In genomic region chr6:44297063-44298038, GRCh38 we compare ENCODE assay signal across 8 cellular contexts. TPM values are rescaled to one million over a fixed set of nuclear protein-coding genes. Genes with fewer than 3 reads are reported as not detected.
DNase-seq lines count a peak whose midpoint lies in the region; ATAC-seq and TF ChIP-seq lines count a peak whose summit lies in the region.

No MANE protein-coding gene starts in this region.

- peak overlapping the region; percentile 37 for H3K4me3 Mint-ChIP-seq in activated T-helper 17 cell treated with anti-CD3 and anti-CD28 coated beads, Interleukin-2, amount 50 U/mL, for 72 hours

- no peak for TF ChIP-seq POLR2A in tibial nerve (IDR thresholded peaks at IDR 0.05)

- no peak overlapping the region for H3K27ac Mint-ChIP-seq in activated T-helper 17 cell treated with anti-CD3 and anti-CD28 coated beads, Interleukin-2, amount 50 U/mL, for 72 hours

- DNase-seq in DND-41 (no peak), NCI-H2227 (lab: John Stamatoyannopoulos, UW; ENCODE audit: unreplicated experiment) (peak; percentile 75), fibroblast of the aortic adventitia (ENCODE audit: low read depth) (peak; percentile 7), tibial nerve (ENCODE audit: low spot score in 2 of 2) (no peak)

- no peak overlapping the region for H3K9ac ChIP-seq in DND-41 (ENCODE audit: low read depth, low read length)

- no peak for TF ChIP-seq EP300 in tibial nerve (IDR thresholded peaks at IDR 0.05)

- no peak for TF ChIP-seq CTCF in DND-41 (IDR thresholded peaks at IDR 0.05; ENCODE audit: borderline replicate concordance, extremely low read depth, low read length, poor library complexity, severe bottlenecking)
- no peak for TF ChIP-seq CTCF in fibroblast of the aortic adventitia (IDR thresholded peaks at IDR 0.05; ENCODE audit: insufficient read depth, low read length)
- TF ChIP-seq CTCF in tibial nerve (IDR thresholded peaks at IDR 0.05) = no peak

- H3K27ac ChIP-seq in DND-41 (ENCODE audit: low read length) (no peak overlapping the region), tibial nerve (no peak overlapping the region)

- H3K4me3 ChIP-seq in DND-41 (ENCODE audit: low read depth in 1 of 2, low read length in 2 of 2) (no peak overlapping the region), fibroblast of the aortic adventitia (ENCODE audit: low read depth, low read length) (peak overlapping the region; percentile 50), neuron (ENCODE audit: low read length) (peak overlapping the region; percentile 48), tibial nerve (peak overlapping the region; percentile 29 to 57 (median 37))

- H3K4me2 ChIP-seq in DND-41 (ENCODE audit: insufficient read depth, low read length) = no peak overlapping the region

- ATAC-seq in DND-41 (ENCODE audit: insufficient read depth, low read depth) (peak; percentile 11; the same call in 2 of the 3 replicates), GM19328 (IDR thresholded peaks at IDR 0.05; ENCODE audit: unreplicated experiment) (no peak), GM21526 (IDR thresholded peaks at IDR 0.05; ENCODE audit: low FRiP score, unreplicated experiment) (no peak)
- ATAC-seq in activated T-helper 17 cell treated with anti-CD3 and anti-CD28 coated beads, Interleukin-2, amount 50 U/mL, for 72 hours (replicated peaks) = peak; percentile 72

- H3K4me1 ChIP-seq in DND-41 (ENCODE audit: insufficient read depth, low read length) (no peaks in the 10 kb centered on the region), neuron (ENCODE audit: insufficient read depth, low read length) (peaks cover 12% of the 10 kb centered on the region), tibial nerve (peaks cover 0 to 17% (median 11%) of the 10 kb centered on the region in 4 donors)

- no peaks in the 10 kb centered on the region for H3K9me3 Mint-ChIP-seq in activated T-helper 17 cell treated with anti-CD3 and anti-CD28 coated beads, Interleukin-2, amount 50 U/mL, for 72 hours

- H3K4me1 Mint-ChIP-seq in activated T-helper 17 cell treated with anti-CD3 and anti-CD28 coated beads, Interleukin-2, amount 50 U/mL, for 72 hours = no peaks in the 10 kb centered on the region

- H3K9me3 ChIP-seq in DND-41 (ENCODE audit: insufficient read depth, low read length, severe bottlenecking) (no peaks in the 10 kb centered on the region), neuron (ENCODE audit: low read length) (no peaks in the 10 kb centered on the region), tibial nerve (no peaks in the 10 kb centered on the region)

- H3K27me3 ChIP-seq in DND-41 (ENCODE audit: insufficient read depth, low read length, poor library complexity) (peaks cover 3% of the 10 kb centered on the region), neuron (ENCODE audit: insufficient read depth, low read length) (no peaks in the 10 kb centered on the region), tibial nerve (peaks cover 2 to 51% of the 10 kb centered on the region in 2 donors)

- 1% methylated on average over 24 to 59 of the region's 86 CpGs for WGBS in tibial nerve, 2 donors

- peaks cover 30% of the 10 kb centered on the region; the same call in 1 of the 2 replicates for H4K20me1 ChIP-seq in DND-41 (ENCODE audit: insufficient read depth, low read length)

- H3K36me3 Mint-ChIP-seq in activated T-helper 17 cell treated with anti-CD3 and anti-CD28 coated beads, Interleukin-2, amount 50 U/mL, for 72 hours (ENCODE audit: low read depth) = peaks cover 23% of the 10 kb centered on the region

- H3K27me3 Mint-ChIP-seq in activated T-helper 17 cell treated with anti-CD3 and anti-CD28 coated beads, Interleukin-2, amount 50 U/mL, for 72 hours = peaks cover 36% of the 10 kb centered on the region

- H2AFZ ChIP-seq in DND-41 (ENCODE audit: low read depth, low read length) (no peak overlapping the region), neuron (ENCODE audit: low read depth, low read length) (peak overlapping the region; percentile 84)

- no peaks in the 10 kb centered on the region for H3K79me2 ChIP-seq in DND-41 (ENCODE audit: insufficient read depth, low read length)

- H3K36me3 ChIP-seq in DND-41 (ENCODE audit: insufficient read depth, low read length) (peaks cover 23% of the 10 kb centered on the region), neuron (ENCODE audit: insufficient read depth, low read length) (peaks cover 24% of the 10 kb centered on the region), tibial nerve (peaks cover 0 to 29% (median 12%) of the 10 kb centered on the region in 3 donors)

RNA-seq across cellular contexts. Expression of gene AARS2, which starts 15.8 kb away (rescaled TPM):
- 10 to 100 TPM; 10.2 to 13.8 TPM for total RNA-seq in activated T-helper 17 cell treated with anti-CD3 and anti-CD28 coated beads, Interleukin-2, amount 50 U/mL, for 72 hours
- 6.8 and 12.7 TPM in 2 replicates for total RNA-seq in fibroblast of the aortic adventitia (ENCODE audit: low replicate concordance)
- 10 to 100 TPM; 14.2 to 23.1 (median 17.7) TPM for total RNA-seq in tibial nerve

RNA-seq across cellular contexts. Expression of gene TMEM151B, which starts 27.1 kb away (rescaled TPM):
- total RNA-seq in activated T-helper 17 cell treated with anti-CD3 and anti-CD28 coated beads, Interleukin-2, amount 50 U/mL, for 72 hours = under 1 TPM; 0.05 to 0.19 TPM
- not detected in 2 replicates for total RNA-seq in fibroblast of the aortic adventitia (ENCODE audit: low replicate concordance)
- total RNA-seq in tibial nerve = under 1 TPM in 1 of 4 donors, not detected in 3; 0.42 TPM

RNA-seq across cellular contexts. Expression of gene NFKBIE, which starts 32.0 kb away (rescaled TPM):
- total RNA-seq in activated T-helper 17 cell treated with anti-CD3 and anti-CD28 coated beads, Interleukin-2, amount 50 U/mL, for 72 hours = 10 to 100 TPM; 20.5 to 26.9 TPM
- total RNA-seq in fibroblast of the aortic adventitia (ENCODE audit: low replicate concordance) (5.4 and 74.7 TPM in 2 replicates), tibial nerve (10 to 100 TPM; 12.7 to 20.7 (median 16.0) TPM)

RNA-seq across cellular contexts. Expression of gene SLC35B2, which starts 40.0 kb away (rescaled TPM):
- total RNA-seq in activated T-helper 17 cell treated with anti-CD3 and anti-CD28 coated beads, Interleukin-2, amount 50 U/mL, for 72 hours = 10 to 100 TPM; 16.5 to 22.3 TPM
- total RNA-seq in fibroblast of the aortic adventitia (ENCODE audit: low replicate concordance) (56.4 and 60.8 TPM in 2 replicates), tibial nerve (10 to 100 TPM; 28.0 to 34.1 (median 33.1) TPM)

RNA-seq across cellular contexts. Expression of gene SPATS1, which starts 45.1 kb away (rescaled TPM):
- not detected for total RNA-seq in activated T-helper 17 cell treated with anti-CD3 and anti-CD28 coated beads, Interleukin-2, amount 50 U/mL, for 72 hours
- total RNA-seq in fibroblast of the aortic adventitia (ENCODE audit: low replicate concordance) (not detected in 2 replicates), tibial nerve (not detected)

Comparison
In these comparisons a context has a peak if more than half of its experiments do, and no peak if none do; other contexts are left out.
1. ATAC-seq: peak in DND-41 (single experiment) and activated T-helper 17 cell treated with anti-CD3 and anti-CD28 coated beads, Interleukin-2, amount 50 U/mL, for 72 hours (single experiment); none in GM19328 (single experiment) and GM21526 (single experiment).
2. DNase-seq: peak in NCI-H2227 (single experiment) and fibroblast of the aortic adventitia (single experiment); none in DND-41 (single experiment) and tibial nerve (0 of 2).
3. H3K4me3 ChIP-seq: peak in fibroblast of the aortic adventitia (single experiment), neuron (single experiment) and tibial nerve (4 of 4); none in DND-41 (0 of 2).